9 cellular contexts compared by ENCODE assay signal in the genomic region with DNA sequence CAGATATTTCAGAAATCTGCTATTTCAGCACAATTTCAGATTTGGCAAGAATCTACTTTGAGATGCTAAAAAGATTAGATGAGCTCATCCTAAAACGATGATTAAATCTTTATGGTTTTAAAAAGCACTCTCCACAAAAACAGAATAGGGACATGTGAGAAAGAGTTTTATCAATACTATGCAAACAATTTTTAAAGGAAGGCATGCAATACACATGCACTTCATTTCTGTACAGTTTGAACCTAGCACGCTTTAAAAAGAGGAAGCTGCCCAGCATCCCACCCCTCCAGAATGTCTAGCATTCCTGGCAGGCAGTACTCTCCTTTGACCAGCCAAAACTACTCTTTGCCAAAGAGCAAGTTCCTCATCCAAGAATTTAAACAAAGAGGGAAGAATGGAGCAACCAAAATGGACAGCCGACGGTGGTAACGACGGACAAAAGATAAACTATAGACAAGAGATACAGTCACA. TPM values are rescaled to one million over a fixed set of nuclear protein-coding genes. Genes with fewer than 3 reads are reported as not detected.
A peak's percentile ranks its signal among the peaks of the same experiment; 100 is the strongest.
DNase-seq lines count a peak whose midpoint lies in the region; ATAC-seq and TF ChIP-seq lines count a peak whose summit lies in the region.
"Had no signal": no experiment of that assay in that cellular context is flagged by ENCODE, and none has a peak within 500 bp of the region (broad histone marks: within the 10 kb centered on the region; RNA-seq: fewer than 3 reads in every experiment).

No MANE protein-coding gene starts in this region.

- no peaks in the 10 kb centered on the region for H3K36me3 Mint-ChIP-seq in activated naive CD4-positive, alpha-beta T cell treated with anti-CD3 and anti-CD28 coated beads for 36 hours (ENCODE audit: low read depth)
- no peaks in the 10 kb centered on the region for H3K36me3 Mint-ChIP-seq in memory B cell

- H3K27ac ChIP-seq in vagina (peak overlapping the region; percentile 85), substantia nigra (ENCODE audit: low read depth, low read length, poor library complexity, severe bottlenecking) (no peak overlapping the region)

- peaks cover 70% of the 10 kb centered on the region for H3K27me3 Mint-ChIP-seq in activated naive CD4-positive, alpha-beta T cell treated with anti-CD3 and anti-CD28 coated beads for 36 hours (ENCODE audit: low read depth)
- peaks cover 33% of the 10 kb centered on the region for H3K27me3 Mint-ChIP-seq in memory B cell

- H3K9me3 ChIP-seq in vagina, result no peaks in the 10 kb centered on the region

- peak overlapping the region; percentile 68 for H3K4me3 Mint-ChIP-seq in activated naive CD4-positive, alpha-beta T cell treated with anti-CD3 and anti-CD28 coated beads for 36 hours
- peak overlapping the region; percentile 52 for H3K4me3 Mint-ChIP-seq in memory B cell

- DNase-seq in activated naive CD4-positive, alpha-beta T cell treated with anti-CD3 and anti-CD28 coated beads for 36 hours, result no peak
- DNase-seq in activated naive CD4-positive, alpha-beta T cell (lab: John Stamatoyannopoulos, UW), result no peak
- DNase-seq in cerebellar cortex (ENCODE audit: low spot score) (peak; percentile 64), memory B cell (ENCODE audit: low spot score in 2 of 2) (no peak), vagina (ENCODE audit: extremely low spot score in 2 of 2) (no peak), GM19238 (ENCODE audit: insufficient read length, low spot score) (no peak), substantia nigra (lab: John Stamatoyannopoulos, UW) (no peak)
- DNase-seq: GF-D8 had no signal

- no peak for TF ChIP-seq POLR2A in vagina (IDR thresholded peaks at IDR 0.05)

- peaks cover 7% of the 10 kb centered on the region for H3K4me1 Mint-ChIP-seq in activated naive CD4-positive, alpha-beta T cell treated with anti-CD3 and anti-CD28 coated beads for 36 hours (ENCODE audit: low read depth)
- peaks cover 3% of the 10 kb centered on the region for H3K4me1 Mint-ChIP-seq in memory B cell

- ATAC-seq in memory B cell (ENCODE audit: low read depth), result no peak
- ATAC-seq in GM18867 (IDR thresholded peaks at IDR 0.05; ENCODE audit: unreplicated experiment), result no peak

- no peaks in the 10 kb centered on the region for H3K9me3 Mint-ChIP-seq in activated naive CD4-positive, alpha-beta T cell treated with anti-CD3 and anti-CD28 coated beads for 36 hours
- peaks cover 2% of the 10 kb centered on the region for H3K9me3 Mint-ChIP-seq in memory B cell

- TF ChIP-seq CTCF in vagina (IDR thresholded peaks at IDR 0.05), result no peak

- no peaks in the 10 kb centered on the region for H3K36me3 ChIP-seq in vagina

- CTCF ChIA-PET in activated naive CD4-positive, alpha-beta T cell treated with anti-CD3 and anti-CD28 coated beads for 36 hours (lab: Charles Lee), result interaction anchor here (1.2 kb wide), 1 partner anchor 99 kb away, joined by 3 read pairs; no protein-coding TSS in a partner anchor

- intact Hi-C loops in activated naive CD4-positive, alpha-beta T cell treated with anti-CD3 and anti-CD28 coated beads for 36 hours (cut with micrococcal nuclease), result loop anchor here (2.0 to 10.0 kb wide), 5 partner anchors 101 to 569 kb away; a partner anchor contains a TSS
- intact Hi-C loops in vagina (cut with DNase I), result loop anchor here (5.0 kb wide), 2 partner anchors 96 to 174 kb away; no protein-coding TSS in a partner anchor

- H3K27ac Mint-ChIP-seq in activated naive CD4-positive, alpha-beta T cell treated with anti-CD3 and anti-CD28 coated beads for 36 hours, result no peak overlapping the region
- H3K27ac Mint-ChIP-seq in memory B cell, result no peak overlapping the region

- no peaks in the 10 kb centered on the region for H3K27me3 ChIP-seq in vagina

- peaks cover 26% of the 10 kb centered on the region for H3K4me1 ChIP-seq in vagina

- peak overlapping the region; percentile 70 to 77 for H3K4me3 ChIP-seq in vagina

RNA-seq across cellular contexts. Expression of a gene that starts 1.3 kb away (rescaled TPM):
- total RNA-seq in activated naive CD4-positive, alpha-beta T cell treated with anti-CD3 and anti-CD28 coated beads for 36 hours, result under 1 TPM; 0.37 to 0.48 TPM
- total RNA-seq in vagina, result 27.3 TPM

Comparison
In these comparisons a context has a peak if more than half of its experiments do, and no peak if none do; other contexts are left out.
1. RNA of a gene that starts 1.3 kb away (total RNA-seq): 27.3 TPM in vagina (single experiment); 0.37 to 0.48 TPM in activated naive CD4-positive, alpha-beta T cell treated with anti-CD3 and anti-CD28 coated beads for 36 hours; every median in the first group is over 10 times any median in the second.